Comparison of ENCODE assay signal across 8 cellular contexts in the genomic region with DNA sequence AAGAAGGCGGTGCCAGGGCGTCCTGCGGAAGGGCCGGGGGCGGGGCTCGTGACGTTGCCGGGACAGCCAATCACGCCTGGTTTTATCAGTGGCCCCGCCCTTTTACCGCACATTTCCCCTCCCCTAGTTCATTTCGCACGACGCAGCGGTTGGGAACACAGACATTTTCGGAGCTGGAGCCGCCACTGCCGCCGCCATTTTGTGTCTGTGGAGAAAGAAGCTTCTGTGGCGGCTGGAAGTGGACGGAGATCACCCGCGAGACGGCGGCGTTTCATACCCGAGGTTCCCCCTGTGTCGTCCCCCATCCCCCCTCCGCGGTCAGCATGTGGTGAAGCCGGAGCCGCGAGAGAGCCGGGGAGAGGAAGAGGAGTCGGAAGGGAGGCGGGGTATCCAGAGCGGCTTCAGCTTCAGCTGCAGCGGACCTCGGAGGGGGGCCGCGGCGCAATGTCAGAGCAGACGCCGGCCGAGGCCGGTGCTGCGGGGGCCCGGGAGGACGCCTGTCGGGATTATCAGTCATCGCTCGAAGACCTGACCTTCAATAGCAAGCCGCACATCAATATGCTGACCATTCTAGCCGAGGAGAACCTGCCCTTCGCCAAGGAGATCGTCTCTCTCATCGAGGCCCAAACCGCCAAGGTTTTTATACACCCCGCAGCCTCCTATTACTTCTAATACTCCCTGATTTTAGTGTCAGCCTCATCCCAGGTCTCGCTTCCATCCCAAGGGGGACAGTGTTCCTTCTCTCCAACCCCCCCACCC. TPM values are rescaled to one million over a fixed set of nuclear protein-coding genes. Genes with fewer than 3 reads are reported as not detected.
A peak's percentile ranks its signal among the peaks of the same experiment; 100 is the strongest.
DNase-seq lines count a peak whose midpoint lies in the region; ATAC-seq, FAIRE-seq and TF ChIP-seq lines count a peak whose summit lies in the region.

A gene with protein sequence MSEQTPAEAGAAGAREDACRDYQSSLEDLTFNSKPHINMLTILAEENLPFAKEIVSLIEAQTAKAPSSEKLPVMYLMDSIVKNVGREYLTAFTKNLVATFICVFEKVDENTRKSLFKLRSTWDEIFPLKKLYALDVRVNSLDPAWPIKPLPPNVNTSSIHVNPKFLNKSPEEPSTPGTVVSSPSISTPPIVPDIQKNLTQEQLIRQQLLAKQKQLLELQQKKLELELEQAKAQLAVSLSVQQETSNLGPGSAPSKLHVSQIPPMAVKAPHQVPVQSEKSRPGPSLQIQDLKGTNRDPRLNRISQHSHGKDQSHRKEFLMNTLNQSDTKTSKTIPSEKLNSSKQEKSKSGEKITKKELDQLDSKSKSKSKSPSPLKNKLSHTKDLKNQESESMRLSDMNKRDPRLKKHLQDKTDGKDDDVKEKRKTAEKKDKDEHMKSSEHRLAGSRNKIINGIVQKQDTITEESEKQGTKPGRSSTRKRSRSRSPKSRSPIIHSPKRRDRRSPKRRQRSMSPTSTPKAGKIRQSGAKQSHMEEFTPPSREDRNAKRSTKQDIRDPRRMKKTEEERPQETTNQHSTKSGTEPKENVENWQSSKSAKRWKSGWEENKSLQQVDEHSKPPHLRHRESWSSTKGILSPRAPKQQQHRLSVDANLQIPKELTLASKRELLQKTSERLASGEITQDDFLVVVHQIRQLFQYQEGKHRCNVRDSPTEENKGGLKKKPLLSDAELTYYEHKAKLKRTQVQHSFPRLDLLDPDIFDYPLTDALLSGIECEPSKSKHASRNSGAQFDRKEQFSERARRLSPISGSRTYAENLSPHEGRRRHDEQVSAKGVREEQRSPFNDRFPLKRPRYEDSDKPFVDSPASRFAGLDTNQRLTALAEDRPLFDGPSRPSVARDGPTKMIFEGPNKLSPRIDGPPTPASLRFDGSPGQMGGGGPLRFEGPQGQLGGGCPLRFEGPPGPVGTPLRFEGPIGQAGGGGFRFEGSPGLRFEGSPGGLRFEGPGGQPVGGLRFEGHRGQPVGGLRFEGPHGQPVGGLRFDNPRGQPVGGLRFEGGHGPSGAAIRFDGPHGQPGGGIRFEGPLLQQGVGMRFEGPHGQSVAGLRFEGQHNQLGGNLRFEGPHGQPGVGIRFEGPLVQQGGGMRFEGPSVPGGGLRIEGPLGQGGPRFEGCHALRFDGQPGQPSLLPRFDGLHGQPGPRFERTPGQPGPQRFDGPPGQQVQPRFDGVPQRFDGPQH (N-terminal part only) (plus strand): TSS at position 136 of the 759 bp plus-strand sequence. CDS start 309 bp downstream, at position 445.

- peaks cover 20 to 36% (median 28%) of the 10 kb centered on the region in 3 donors for H3K4me1 Mint-ChIP-seq in IgD-negative memory B cell
- H3K4me1 Mint-ChIP-seq in astrocyte (ENCODE audit: low read depth, unreplicated experiment), result peaks cover 16% of the 10 kb centered on the region

- no peak for DNase-seq in astrocyte (ENCODE audit: low read depth)
- no peak for DNase-seq in small intestine
- no peak for DNase-seq in GM19239 (ENCODE audit: insufficient read length, low spot score)
- no peak for DNase-seq in DMS79 treated with DMSO at 0.1 percent for 48 hours (lab: John Stamatoyannopoulos, UW)

- H3K36me3 Mint-ChIP-seq in IgD-negative memory B cell, result peaks cover 5% of the 10 kb centered on the region
- peaks cover 12% of the 10 kb centered on the region for H3K36me3 Mint-ChIP-seq in astrocyte (ENCODE audit: low read depth, unreplicated experiment)

- H3K4me2 ChIP-seq in astrocyte (ENCODE audit: low read length), result peak within 1 kb of the TSS; percentile 95

- H3K27me3 Mint-ChIP-seq in IgD-negative memory B cell, result no peaks in the 10 kb centered on the region
- no peaks in the 10 kb centered on the region for H3K27me3 Mint-ChIP-seq in astrocyte (ENCODE audit: low read depth, unreplicated experiment)

- peaks cover 52% of the 10 kb centered on the region for H3K79me2 ChIP-seq in astrocyte (ENCODE audit: insufficient read depth, low read length)

- peak within 1 kb of the TSS; percentile 98 for H3K27ac ChIP-seq in C4-2B
- peak within 1 kb of the TSS; percentile 96 for H3K27ac ChIP-seq in astrocyte (ENCODE audit: low read depth, low read length)
- peak within 1 kb of the TSS; percentile 98 to 99 for H3K27ac ChIP-seq in small intestine (ENCODE audit: low read depth in 1 of 2, low read length in 1 of 2)

- peaks cover 51% of the 10 kb centered on the region for H4K20me1 ChIP-seq in astrocyte (ENCODE audit: insufficient read depth, low read length)

- H3K36me3 ChIP-seq in astrocyte (ENCODE audit: insufficient read depth, low read length), result peaks cover 5% of the 10 kb centered on the region
- H3K36me3 ChIP-seq in iPS-15b (ENCODE audit: control insufficient read depth, insufficient read depth, low read length), result no peaks in the 10 kb centered on the region
- H3K36me3 ChIP-seq in small intestine (ENCODE audit: control insufficient read depth in 2 of 2, insufficient read depth in 2 of 2, low read length in 2 of 2), result peaks cover 0 to 3% of the 10 kb centered on the region in 2 donors

- WGBS in small intestine, 3 donors, result 0% methylated on average over 56 to 60 of the region's 60 CpGs

- no peak for FAIRE-seq in astrocyte (lab: Jason Lieb, UNC)
- peak; percentile 71 for FAIRE-seq in small intestine (lab: Jason Lieb, UNC)
- no peak for FAIRE-seq in GM19239 (lab: Jason Lieb, UNC)

- peak within 1 kb of the TSS; percentile 70 for H2AFZ ChIP-seq in astrocyte (ENCODE audit: low read depth, low read length)

- no peak for TF ChIP-seq CTCF in C4-2B (conservative IDR thresholded peaks at IDR 0.05)
- no peak for TF ChIP-seq CTCF in astrocyte (IDR thresholded peaks at IDR 0.05; ENCODE audit: insufficient read depth, low read depth, low read length)

- no peaks in the 10 kb centered on the region for H3K9me3 ChIP-seq in astrocyte (ENCODE audit: insufficient read depth, low read depth, low read length)
- H3K9me3 ChIP-seq in iPS-15b (ENCODE audit: control insufficient read depth, insufficient read depth, low read length), result no peaks in the 10 kb centered on the region
- no peaks in the 10 kb centered on the region for H3K9me3 ChIP-seq in small intestine (ENCODE audit: control insufficient read depth, low read depth)

- peak within 1 kb of the TSS; percentile 93 to 100 (median 100) for H3K4me3 Mint-ChIP-seq in IgD-negative memory B cell
- H3K4me3 Mint-ChIP-seq in astrocyte (ENCODE audit: unreplicated experiment), result peak within 1 kb of the TSS; percentile 100

- ATAC-seq in GM21360 (IDR thresholded peaks at IDR 0.05; ENCODE audit: unreplicated experiment), result peak; percentile 1

- H3K27ac Mint-ChIP-seq in IgD-negative memory B cell (peak within 1 kb of the TSS; percentile 99 to 100 (median 99)), astrocyte (ENCODE audit: unreplicated experiment) (peak within 1 kb of the TSS; percentile 100)

- peak within 1 kb of the TSS; percentile 100 for H3K9ac ChIP-seq in astrocyte (ENCODE audit: low read length)
- H3K9ac ChIP-seq in iPS-15b (ENCODE audit: low read depth, low read length), result peak within 1 kb of the TSS; percentile 98

- peak within 1 kb of the TSS; percentile 100 for H3K4me3 ChIP-seq in astrocyte (ENCODE audit: insufficient read depth, low read depth, low read length)
- H3K4me3 ChIP-seq in iPS-15b (ENCODE audit: low read depth, low read length), result peak within 1 kb of the TSS; percentile 98
- H3K4me3 ChIP-seq in small intestine (ENCODE audit: low read depth in 1 of 2, low read length in 2 of 2), result peak within 1 kb of the TSS; percentile 67 to 96

- H3K27me3 ChIP-seq in astrocyte (ENCODE audit: insufficient read depth, low read length) (no peaks in the 10 kb centered on the region), iPS-15b (ENCODE audit: control insufficient read depth, insufficient read depth, low read length) (no peaks in the 10 kb centered on the region), small intestine (ENCODE audit: control insufficient read depth in 2 of 2, insufficient read depth in 2 of 2, low read length in 2 of 2) (no peaks in the 10 kb centered on the region)

- H3K4me1 ChIP-seq in astrocyte (ENCODE audit: insufficient read depth, low read length) (peaks cover 12% of the 10 kb centered on the region), iPS-15b (ENCODE audit: control insufficient read depth, insufficient read depth, low read length) (peaks cover 8% of the 10 kb centered on the region), small intestine (ENCODE audit: control insufficient read depth in 2 of 2, insufficient read depth in 1 of 2, low read depth in 1 of 2, low read length in 1 of 2) (peaks cover 0 to 4% of the 10 kb centered on the region in 2 donors)

- H3K9me3 Mint-ChIP-seq in IgD-negative memory B cell (no peaks in the 10 kb centered on the region), astrocyte (ENCODE audit: unreplicated experiment) (no peaks in the 10 kb centered on the region)

RNA-seq across cellular contexts. Expression of the gene that starts here (rescaled TPM):
- polyA plus RNA-seq in IgD-negative memory B cell, result 47.4 TPM
- 35.9 and 40.7 TPM in 2 replicates for total RNA-seq in astrocyte
- polyA plus RNA-seq in small intestine, result 10 to 100 TPM; 13.8 to 23.0 (median 19.2) TPM
